1 cellular context compared by ENCODE assay signal in the genomic region with DNA sequence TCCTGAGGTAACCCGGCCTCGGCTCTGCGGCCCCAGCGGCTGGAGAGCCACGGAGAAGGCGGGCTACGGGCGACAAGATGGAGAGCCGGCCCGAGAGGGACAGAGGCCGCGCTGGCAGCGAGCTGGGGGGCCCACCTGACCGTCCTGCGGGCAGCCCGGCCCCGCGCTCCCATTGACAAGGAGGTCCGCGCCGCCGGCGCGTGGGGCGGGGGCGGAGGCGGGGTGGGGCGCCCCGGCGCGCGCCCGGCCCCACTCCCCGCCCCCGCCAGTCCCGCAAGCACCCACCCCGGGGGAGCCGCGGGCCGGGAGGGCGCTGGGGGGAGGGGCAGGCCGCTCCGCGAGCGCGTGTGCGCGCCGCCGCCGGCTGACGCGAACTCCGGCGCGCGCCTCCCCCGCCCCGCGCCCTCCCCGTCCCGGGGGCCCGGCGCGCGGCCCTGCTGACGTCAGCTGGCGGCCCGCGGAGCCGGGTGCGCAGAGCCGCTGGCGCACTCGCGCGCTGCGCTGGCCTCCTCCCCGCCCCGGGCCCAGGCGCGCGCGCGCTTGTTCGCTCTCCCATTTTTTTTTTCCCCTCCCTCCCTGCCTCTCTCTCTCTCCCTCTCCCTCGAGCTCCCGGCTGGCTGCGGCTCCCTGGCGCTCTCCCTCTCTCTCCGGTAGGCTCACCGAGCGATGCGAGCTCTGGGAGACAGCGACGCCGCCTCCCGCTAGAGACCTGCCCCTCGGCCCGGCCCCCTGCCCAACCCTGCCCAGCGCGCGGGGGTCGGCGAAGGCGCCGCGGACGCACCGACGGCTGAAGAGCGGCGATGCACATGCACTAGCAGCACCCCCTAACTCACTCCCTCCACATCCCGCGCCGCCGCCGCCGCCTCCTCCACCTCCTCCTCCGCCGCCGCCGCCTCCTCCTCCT.
TF ChIP-seq lines count a peak whose summit lies in the region.

A gene (plus strand): TSS at position 587 of the 904 bp plus-strand sequence. CDS start 747 bp downstream, outside the sequence.

TF ChIP-seq in H1, 55 proteins besides CTCF, POLR2A, EP300 and RAD21 (continued from another document):
- TF ChIP-seq BRCA1 (IDR thresholded peaks at IDR 0.05; ENCODE audit: low read depth, low read length) (no peak), POLR2AphosphoS5 (IDR thresholded peaks at IDR 0.05; ENCODE audit: low read depth, low read length) (no peak), SAP30 (IDR thresholded peaks at IDR 0.05; ENCODE audit: insufficient read depth, insufficient replicate concordance, low read length) (no peak), TAF7 (optimal IDR thresholded peaks at IDR 0.05; ENCODE audit: borderline replicate concordance, low read depth, low read length) (no peak), NRF1 (IDR thresholded peaks at IDR 0.05; ENCODE audit: low read depth, low read length) (peak; percentile 40; the same call in 1 of the 2 replicates), GABPA (IDR thresholded peaks at IDR 0.05; ENCODE audit: borderline replicate concordance, insufficient read depth, low read length) (no peak), YY1 (IDR thresholded peaks at IDR 0.05; ENCODE audit: low read depth, low read length) (peak; percentile 30; the same call in 1 of the 2 replicates), CBX8 (IDR thresholded peaks at IDR 0.05; ENCODE audit: borderline replicate concordance, low read depth, low read length) (no peak), EZH2 (IDR thresholded peaks at IDR 0.05; ENCODE audit: low read depth, low read length, severe bottlenecking) (no peak), JUN (IDR thresholded peaks at IDR 0.05; ENCODE audit: low read depth, low read length) (no peak), HDAC6 (IDR thresholded peaks at IDR 0.05; ENCODE audit: low read depth, low read length) (no peak), BCL11A (IDR thresholded peaks at IDR 0.05; ENCODE audit: low read depth in 2 of 2, low read length in 2 of 2) (no peak), SP1 (IDR thresholded peaks at IDR 0.05; ENCODE audit: low read depth, low read length) (no peak), CHD2 (IDR thresholded peaks at IDR 0.05; ENCODE audit: low read length) (no peak), SIRT6 (IDR thresholded peaks at IDR 0.05; ENCODE audit: low read length) (no peak), TAF1 (IDR thresholded peaks at IDR 0.05; ENCODE audit: low read depth, low read length) (0 out of 2 replicates have a peak, but pooled peaks have one; percentile 46)
- TF ChIP-seq, protein P1, sequence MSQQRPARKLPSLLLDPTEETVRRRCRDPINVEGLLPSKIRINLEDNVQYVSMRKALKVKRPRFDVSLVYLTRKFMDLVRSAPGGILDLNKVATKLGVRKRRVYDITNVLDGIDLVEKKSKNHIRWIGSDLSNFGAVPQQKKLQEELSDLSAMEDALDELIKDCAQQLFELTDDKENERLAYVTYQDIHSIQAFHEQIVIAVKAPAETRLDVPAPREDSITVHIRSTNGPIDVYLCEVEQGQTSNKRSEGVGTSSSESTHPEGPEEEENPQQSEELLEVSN (IDR thresholded peaks at IDR 0.05): peak; percentile 42
- TF ChIP-seq, protein P2, sequence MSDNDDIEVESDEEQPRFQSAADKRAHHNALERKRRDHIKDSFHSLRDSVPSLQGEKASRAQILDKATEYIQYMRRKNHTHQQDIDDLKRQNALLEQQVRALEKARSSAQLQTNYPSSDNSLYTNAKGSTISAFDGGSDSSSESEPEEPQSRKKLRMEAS (IDR thresholded peaks at IDR 0.05): peak; percentile 58
